Comparison of ENCODE assay signal across 22 cellular contexts in the genomic region with DNA sequence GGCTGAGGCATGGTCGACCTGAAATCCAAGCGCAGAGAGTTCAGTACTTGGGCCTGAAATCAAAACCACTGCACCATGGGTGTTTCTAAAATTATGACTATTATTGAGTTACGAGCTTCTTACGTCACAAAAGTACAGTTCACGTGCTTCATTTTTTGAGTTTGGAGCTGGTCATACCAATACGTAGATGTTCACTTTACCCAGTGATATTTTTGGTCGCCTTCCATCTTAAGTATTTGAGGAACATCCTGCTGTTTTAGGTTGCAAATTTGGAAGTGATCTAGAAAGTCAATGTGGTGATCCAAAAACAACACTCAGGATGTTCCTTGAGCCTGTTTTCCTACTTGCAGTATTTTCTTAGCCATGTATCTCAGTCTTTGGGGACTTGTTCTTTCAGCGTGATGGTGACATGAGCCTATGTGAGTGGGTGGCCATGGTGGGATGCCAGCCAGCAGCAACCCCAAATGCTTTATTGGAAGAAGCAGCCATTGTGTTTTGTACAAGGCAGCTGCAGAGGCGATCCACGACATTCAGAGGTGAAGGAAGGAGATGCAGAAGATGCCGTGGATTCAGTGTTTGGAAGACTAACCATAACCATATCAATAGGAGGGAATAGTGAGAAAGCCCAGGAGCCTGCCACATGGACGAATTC. TPM values are rescaled to one million over a fixed set of nuclear protein-coding genes. Genes with fewer than 3 reads are reported as not detected.
"Had no signal": no experiment of that assay in that cellular context is flagged by ENCODE, and none has a peak within 500 bp of the region (broad histone marks: within the 10 kb centered on the region; RNA-seq: fewer than 3 reads in every experiment).

No MANE protein-coding gene starts in this region.

- H3K4me1 ChIP-seq: colonic mucosa, sigmoid colon, testis, tibial artery had no signal

- ATAC-seq: naive thymus-derived CD4-positive, alpha-beta T cell; stimulated activated memory B cell treated with anti-CD40 and anti-IgM and Interleukin-4, amounts not matched to agents 10 μg/mL and 1 μg/mL and 100 μg/mL, for 72 hours; stimulated activated naive CD8-positive, alpha-beta T cell treated with anti-CD3 and anti-CD28 coated beads, Interleukin-15, Interleukin-2, amounts not matched to agents 100 U/mL and 50 U/mL, for 24 hours had no signal

- DNase-seq: colonic mucosa; effector memory CD4-positive, alpha-beta T cell; foreskin melanocyte; glutamatergic neuron; hypothalamus; immature natural killer cell; islet precursor cell; kidney glomerular epithelial cell; mesenchymal stem cell; naive thymus-derived CD4-positive, alpha-beta T cell; retina; sigmoid colon; spleen; stimulated activated CD4-positive, alpha-beta T cell treated with anti-CD3 and anti-CD28 coated beads, Interleukin-4, amount 100 ng/mL, for 4 hours; stimulated activated naive CD8-positive, alpha-beta T cell treated with anti-CD3 and anti-CD28 coated beads, Interleukin-15, Interleukin-2, amounts not matched to agents 100 U/mL and 50 U/mL, for 24 hours; substantia nigra; testis; tibial artery; upper lobe of left lung had no signal

- H3K27ac ChIP-seq: colonic mucosa, esophagus muscularis mucosa, neural progenitor cell, sigmoid colon, spleen, testis, tibial artery had no signal

- H3K36me3 ChIP-seq: colonic mucosa, esophagus muscularis mucosa, neural progenitor cell, sigmoid colon, spleen, tibial artery, upper lobe of left lung had no signal

- H3K9me3 ChIP-seq: colonic mucosa, esophagus muscularis mucosa, sigmoid colon, spleen, testis, tibial artery, upper lobe of left lung had no signal

- H3K4me3 ChIP-seq: colonic mucosa, esophagus muscularis mucosa, neural progenitor cell, sigmoid colon, spleen, testis, tibial artery, upper lobe of left lung had no signal

- H3K27me3 ChIP-seq: colonic mucosa, esophagus muscularis mucosa, neural progenitor cell, sigmoid colon, spleen, testis, tibial artery, upper lobe of left lung had no signal

RNA-seq across cellular contexts. Expression of a gene that starts 28.7 kb away (rescaled TPM):
- polyA plus RNA-seq: naive thymus-derived CD4-positive, alpha-beta T cell had no signal
